24 cellular contexts compared by ENCODE assay signal in genomic region chr3:29789686-29790085, GRCh38.
DNase-seq lines count a peak whose midpoint lies in the region; ATAC-seq, FAIRE-seq and TF ChIP-seq lines count a peak whose summit lies in the region.
"Had no signal": no experiment of that assay in that cellular context is flagged by ENCODE, and none has a peak within 500 bp of the region (broad histone marks: within the 10 kb centered on the region; RNA-seq: fewer than 3 reads in every experiment).

No MANE protein-coding gene starts in this region.

- H3K79me2 ChIP-seq in HCT116 (ENCODE audit: insufficient read depth, low read length) (no peaks in the 10 kb centered on the region), GM12878 (ENCODE audit: control insufficient read depth, insufficient read depth, low read length) (no peaks in the 10 kb centered on the region), PC-3 (ENCODE audit: low read length) (no peaks in the 10 kb centered on the region)

- no peak for TF ChIP-seq RAD21 in HCT116 (IDR thresholded peaks at IDR 0.05; ENCODE audit: low read depth)
- no peak for TF ChIP-seq RAD21 in GM12878 (IDR thresholded peaks at IDR 0.05; ENCODE audit: insufficient read depth, low read depth, low read length)

- 0% methylated on average over 1 of the region's 1 CpG for WGBS in GM12878 (ENCODE audit: insufficient coverage, insufficient replicate concordance, low lambda C conversion rate, missing lambda C conversion rate)

- no peak overlapping the region for H3K9ac ChIP-seq in HCT116 (ENCODE audit: low read length)
- no peak overlapping the region for H3K9ac ChIP-seq in GM12878 (ENCODE audit: control insufficient read depth, insufficient read depth, low read length)
- no peak overlapping the region for H3K9ac ChIP-seq in PC-3 (ENCODE audit: low read length)

- H3K27ac Mint-ChIP-seq in Caco-2 (ENCODE audit: unreplicated experiment) = no peak overlapping the region
- H3K27ac Mint-ChIP-seq: B cell had no signal

- H3K4me2 ChIP-seq in HCT116 (ENCODE audit: low read length) (no peak overlapping the region), GM12878 (ENCODE audit: control insufficient read depth, insufficient read depth) (no peak overlapping the region), PC-3 (ENCODE audit: low read length) (no peak overlapping the region)
- H3K4me2 ChIP-seq: PC-9 had no signal

- ATAC-seq in HCT116 = no peak
- ATAC-seq in GM12878 = no peak
- no peak for ATAC-seq in GM21737 (IDR thresholded peaks at IDR 0.05; ENCODE audit: unreplicated experiment)
- ATAC-seq in PC-3 = no peak

- H3K36me3 ChIP-seq in HCT116 (ENCODE audit: control insufficient read depth in 1 of 2, insufficient read depth in 2 of 2, low read length in 2 of 2) (no peaks in the 10 kb centered on the region), GM12878 (ENCODE audit: control insufficient read depth in 2 of 2, insufficient read depth in 2 of 2, low read length in 1 of 2) (no peaks in the 10 kb centered on the region), Caco-2 (ENCODE audit: control insufficient read depth, insufficient read depth, low read length) (no peaks in the 10 kb centered on the region), PC-3 (ENCODE audit: low read depth, low read length) (no peaks in the 10 kb centered on the region)
- H3K36me3 ChIP-seq: SJCRH30 had no signal

- POLR2A ChIA-PET in HCT116 (lab: Charles Lee) = no interaction called here
- POLR2A ChIA-PET in GM12878 (lab: Charles Lee) = no interaction called here
- POLR2A ChIA-PET in Caco-2 (lab: Charles Lee) = no interaction called here
- POLR2A ChIA-PET in PC-3 (lab: Charles Lee; ENCODE audit: unreplicated experiment) = no interaction called here

- H3K9me3 ChIP-seq in HCT116 (ENCODE audit: control insufficient read depth in 1 of 2, insufficient read depth in 1 of 2, low read depth in 1 of 2, low read length in 2 of 2) (no peaks in the 10 kb centered on the region), GM12878 (replicated peaks; ENCODE audit: control insufficient read depth, insufficient read depth, low read length) (no peaks in the 10 kb centered on the region; the same call in 2 of the 3 replicates), Caco-2 (peaks cover 3% of the 10 kb centered on the region; the same call in 1 of the 2 replicates), PC-3 (ENCODE audit: low read length) (no peaks in the 10 kb centered on the region)
- H3K9me3 ChIP-seq: SJCRH30 had no signal

- in situ Hi-C loops in GM12878 (cut with MboI) = no loop called here

- SMC1A ChIA-PET in GM12878 (lab: Charles Lee; ENCODE audit: uncharacterized antibody, unreplicated experiment) = no interaction called here

- no peak for TF ChIP-seq POLR2A in HCT116 (IDR thresholded peaks at IDR 0.05; ENCODE audit: borderline replicate concordance, extremely low read depth, insufficient read depth, insufficient read length)
- no peak for TF ChIP-seq POLR2A in GM12878 (IDR thresholded peaks at IDR 0.05; ENCODE audit: low read depth, low read length)

- no peaks in the 10 kb centered on the region for H3K9me2 ChIP-seq in HCT116 (ENCODE audit: insufficient read depth)
- no peaks in the 10 kb centered on the region for H3K9me2 ChIP-seq in PC-3 (replicated peaks; ENCODE audit: low read length)

- no peaks in the 10 kb centered on the region for H4K20me1 ChIP-seq in HCT116 (ENCODE audit: insufficient read depth)
- H4K20me1 ChIP-seq in GM12878 (ENCODE audit: control insufficient read depth, insufficient read depth) = no peaks in the 10 kb centered on the region
- no peaks in the 10 kb centered on the region for H4K20me1 ChIP-seq in PC-3 (ENCODE audit: low read length)

- H3K4me3 Mint-ChIP-seq in Caco-2 (ENCODE audit: unreplicated experiment) = no peak overlapping the region
- H3K4me3 Mint-ChIP-seq: B cell had no signal

- H3K27me3 Mint-ChIP-seq in Caco-2 (ENCODE audit: insufficient read depth, unreplicated experiment) = no peaks in the 10 kb centered on the region
- H3K27me3 Mint-ChIP-seq: B cell had no signal

- peak overlapping the region; percentile 8 for H2AFZ ChIP-seq in HCT116 (ENCODE audit: low read depth, low read length, poor library complexity, severe bottlenecking)
- H2AFZ ChIP-seq in GM12878 (ENCODE audit: control insufficient read depth, low read depth, low read length) = no peak overlapping the region
- H2AFZ ChIP-seq in PC-3 (ENCODE audit: low read length) = no peak overlapping the region
- H2AFZ ChIP-seq: PC-9 had no signal

- RAD21 ChIA-PET in HCT116 (lab: Charles Lee; ENCODE audit: low non-redundant PET in 1 of 2, low total read pairs in 2 of 2, uncharacterized antibody in 2 of 2, unreplicated experiment in 2 of 2) (no interaction called here), GM12878 (lab: Charles Lee; ENCODE audit: unreplicated experiment) (no interaction called here)

- peaks cover 4% of the 10 kb centered on the region for H3K36me3 Mint-ChIP-seq in Caco-2 (ENCODE audit: insufficient read depth, unreplicated experiment)

- intact Hi-C loops in HCT116 (cut with micrococcal nuclease) = no loop called here
- intact Hi-C loops in GM12878 (cut with micrococcal nuclease; ENCODE audit: unreplicated experiment) = no loop called here
- intact Hi-C loops in Caco-2 (cut with micrococcal nuclease; ENCODE audit: unreplicated experiment) = no loop called here
- intact Hi-C loops in PC-3 (cut with micrococcal nuclease) = no loop called here

- no peaks in the 10 kb centered on the region for H3K4me1 Mint-ChIP-seq in Caco-2 (ENCODE audit: low read depth, unreplicated experiment)
- H3K4me1 Mint-ChIP-seq: B cell had no signal

- H3K4me1 ChIP-seq in HCT116 (ENCODE audit: control insufficient read depth in 1 of 2, insufficient read depth in 2 of 2, low read length in 2 of 2) (no peaks in the 10 kb centered on the region), GM12878 (ENCODE audit: control insufficient read depth, insufficient read depth, low read length) (no peaks in the 10 kb centered on the region), Caco-2 (no peaks in the 10 kb centered on the region), PC-3 (ENCODE audit: insufficient read depth, low read length) (no peaks in the 10 kb centered on the region)
- H3K4me1 ChIP-seq: SJCRH30 had no signal

- DNase-seq in EL = peak; percentile 27
- DNase-seq in HCT116 (ENCODE audit: low read depth, low spot score) = no peak
- no peak for DNase-seq in GM12878 (ENCODE audit: low read depth, low spot score)
- DNase-seq in fibroblast of the conjunctiva (ENCODE audit: low read depth) = peak; percentile 4
- no peak for DNase-seq in NCI-H1105 treated with DMSO at 0.1 percent for 48 hours (lab: John Stamatoyannopoulos, UW)
- no peak for DNase-seq in Caco-2
- no peak for DNase-seq in PC-3
- DNase-seq: DMS 273 treated with DMSO at 0.1 percent for 48 hours, DND-41, GDM1, H7, MM.1S, NCI-H1092, NCI-H146, NCI-H226, NCI-H524, NCI-H82, PC-9, SJCRH30, T-helper 2 cell had no signal

- CTCF ChIA-PET in HCT116 (lab: Charles Lee) = no interaction called here
- CTCF ChIA-PET in GM12878 (lab: Yijun Ruan, JAX) = no interaction called here
- CTCF ChIA-PET in Caco-2 (lab: Charles Lee) = no interaction called here
- CTCF ChIA-PET in PC-3 (lab: Charles Lee) = no interaction called here

- BruUV-seq in HCT116 (replicated peaks; lab: Mats Ljungman, UMichigan) = no TSS peak
- no TSS peak for BruUV-seq in GM12878 (replicated peaks; lab: Mats Ljungman, UMichigan)
- BruUV-seq in Caco-2 (replicated peaks; lab: Mats Ljungman, UMichigan) = no TSS peak
- no TSS peak for BruUV-seq in PC-3 (replicated peaks; lab: Mats Ljungman, UMichigan)

- H3K27ac ChIP-seq in HCT116 (ENCODE audit: low read depth, low read length) = no peak overlapping the region
- H3K27ac ChIP-seq in GM12878 (ENCODE audit: control insufficient read depth, insufficient read depth) = no peak overlapping the region
- no peak overlapping the region for H3K27ac ChIP-seq in PC-3 (ENCODE audit: low read length)
- H3K27ac ChIP-seq: PC-9, SJCRH30 had no signal

- no peaks in the 10 kb centered on the region for H3F3A ChIP-seq in PC-3 (ENCODE audit: low read length, unreplicated experiment)

- TF ChIP-seq CTCF in HCT116 (IDR thresholded peaks at IDR 0.05 in 2 of 3, conservative IDR thresholded peaks at IDR 0.05 in 1 of 3; ENCODE audit: borderline replicate concordance in 1 of 3, insufficient read depth in 1 of 3, low read depth in 2 of 3, low read length in 2 of 3) = no peak
- TF ChIP-seq CTCF in GM12878 (IDR thresholded peaks at IDR 0.05 in 2 of 3, conservative IDR thresholded peaks at IDR 0.05 in 1 of 3; ENCODE audit: control insufficient read depth in 2 of 3, extremely low read depth in 1 of 3, insufficient read depth in 1 of 3, low read depth in 3 of 3, low read length in 3 of 3) = no peak
- no peak for TF ChIP-seq CTCF in Caco-2 (IDR thresholded peaks at IDR 0.05; ENCODE audit: insufficient read depth in 1 of 2, low read depth in 1 of 2, low read length in 1 of 2, severe bottlenecking in 1 of 2, unreplicated experiment in 1 of 2)
- TF ChIP-seq CTCF in PC-3 (conservative IDR thresholded peaks at IDR 0.05; ENCODE audit: low read depth, low read length) = no peak

- no peak for FAIRE-seq in GM12878 (lab: Jason Lieb, UNC)
- FAIRE-seq: GM12892, GM18507 had no signal

- H3K9me3 Mint-ChIP-seq in Caco-2 (ENCODE audit: unreplicated experiment) = no peaks in the 10 kb centered on the region

- no peaks in the 10 kb centered on the region for H3K27me3 ChIP-seq in HCT116 (ENCODE audit: insufficient read depth, low read length)
- H3K27me3 ChIP-seq in GM12878 (replicated peaks in 1 of 2; ENCODE audit: control insufficient read depth in 2 of 2, insufficient read depth in 2 of 2, low read length in 1 of 2) = no peaks in the 10 kb centered on the region
- no peaks in the 10 kb centered on the region for H3K27me3 ChIP-seq in Caco-2 (replicated peaks; ENCODE audit: control insufficient read depth, insufficient read depth, low read length)
- no peaks in the 10 kb centered on the region for H3K27me3 ChIP-seq in PC-3 (ENCODE audit: low read length)
- H3K27me3 ChIP-seq: SJCRH30 had no signal

- TF ChIP-seq EP300 in GM12878 (IDR thresholded peaks at IDR 0.05; ENCODE audit: borderline replicate concordance in 1 of 2, control insufficient read depth in 1 of 2, low read depth in 2 of 2, low read length in 2 of 2) = no peak

- H3K4me3 ChIP-seq in HCT116 (replicated peaks in 1 of 2; ENCODE audit: low read depth in 1 of 2, low read length in 2 of 2) (no peak overlapping the region), GM12878 (no peak overlapping the region), Caco-2 (ENCODE audit: low read depth, low read length) (no peak overlapping the region), PC-3 (ENCODE audit: low read length) (no peak overlapping the region)
- H3K4me3 ChIP-seq: PC-9, SJCRH30 had no signal

TF ChIP-seq in HCT116, 20 proteins besides CTCF, POLR2A, EP300 and RAD21:
- TF ChIP-seq CEBPB (IDR thresholded peaks at IDR 0.05; ENCODE audit: low read depth) = no peak
- TF ChIP-seq JUND (IDR thresholded peaks at IDR 0.05) = no peak
- TF ChIP-seq YY1 (IDR thresholded peaks at IDR 0.05; ENCODE audit: extremely low read depth, insufficient replicate concordance, low read depth, low read length) = peak; percentile 62

TF ChIP-seq in GM12878, 131 proteins besides CTCF, POLR2A, EP300 and RAD21 (continues in another document):
- TF ChIP-seq SPI1 (IDR thresholded peaks at IDR 0.05; ENCODE audit: borderline replicate concordance, insufficient read depth, low read depth, low read length) = no peak
- 0 out of 2 replicates have a peak, but pooled peaks have one; percentile 37 for TF ChIP-seq ATF7 (IDR thresholded peaks at IDR 0.05; ENCODE audit: low read depth)

Comparison
In these comparisons a context has a peak if more than half of its experiments do, and no peak if none do; other contexts are left out.
1. DNase-seq: peak in EL (single experiment) and fibroblast of the conjunctiva (single experiment); none in HCT116 (single experiment), GM12878 (single experiment), NCI-H1105 treated with DMSO at 0.1 percent for 48 hours (single experiment), Caco-2 (0 of 2) and PC-3 (single experiment).